1 cellular context compared by ENCODE assay signal in the genomic region with DNA sequence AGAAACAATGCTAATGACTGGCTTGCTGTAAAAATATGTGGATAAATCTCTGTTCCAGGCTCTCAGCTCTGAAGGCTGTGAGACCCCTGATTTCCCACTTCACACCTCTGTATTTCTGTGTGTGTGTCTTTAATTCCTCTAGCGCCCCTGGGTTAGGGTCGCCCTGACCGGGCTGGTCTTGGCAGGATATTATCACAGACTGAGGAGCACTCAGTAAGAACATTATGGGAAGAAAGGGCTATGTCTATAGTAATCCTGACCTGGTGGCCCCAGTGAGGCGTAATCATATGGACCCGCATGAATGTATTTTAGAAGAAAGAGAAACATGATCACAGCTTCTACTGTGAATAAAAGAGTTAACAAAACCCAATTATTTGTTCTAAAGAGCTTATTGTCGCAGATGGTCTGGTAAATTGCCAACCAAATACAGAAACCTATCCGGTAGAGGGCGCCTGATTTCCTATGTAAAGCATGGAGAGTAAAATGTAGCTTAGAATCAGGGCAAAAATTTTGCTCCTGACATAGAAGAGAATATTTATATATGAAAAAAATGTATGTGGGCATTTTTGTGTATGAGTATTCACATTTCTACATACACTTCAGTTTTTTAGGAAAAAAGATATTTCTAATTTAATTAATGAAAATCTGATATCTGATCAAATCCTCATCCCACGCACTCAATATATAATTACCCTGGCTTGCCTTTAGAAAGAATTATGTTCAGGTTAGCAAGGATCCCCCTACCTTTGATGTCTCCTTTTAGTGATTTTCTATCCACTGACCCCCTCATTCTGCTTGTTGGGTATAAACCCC.
TF ChIP-seq lines count a peak whose summit lies in the region.

No MANE protein-coding gene starts in this region.

TF ChIP-seq in WTC11, 78 proteins besides CTCF, POLR2A, EP300 and RAD21 (continued from another document):
- no peak for TF ChIP-seq JAZF1 (CRISPR knock-in tag; IDR thresholded peaks at IDR 0.05)
